1 cellular context compared by ENCODE assay signal in genomic region chr11:2987881-2988280, GRCh38.
TF ChIP-seq lines count a peak whose summit lies in the region.

No MANE protein-coding gene starts in this region.

TF ChIP-seq in GM12878, 131 proteins besides CTCF, POLR2A, EP300 and RAD21:
- TF ChIP-seq MYC (IDR thresholded peaks at IDR 0.05; ENCODE audit: insufficient read depth, insufficient read length, insufficient replicate concordance, low read length, severe bottlenecking) (no peak), FOS (IDR thresholded peaks at IDR 0.05; ENCODE audit: borderline replicate concordance, extremely low read depth, insufficient read length) (no peak), NFXL1 (IDR thresholded peaks at IDR 0.05; ENCODE audit: borderline replicate concordance) (no peak), CBFB (IDR thresholded peaks at IDR 0.05; ENCODE audit: low read depth) (no peak), SIN3A (IDR thresholded peaks at IDR 0.05; ENCODE audit: low read depth, low read length) (no peak), EZH2 (IDR thresholded peaks at IDR 0.05; ENCODE audit: borderline replicate concordance, control insufficient read depth, low read depth, low read length) (no peak), CHD2 (IDR thresholded peaks at IDR 0.05; ENCODE audit: borderline replicate concordance, low read depth, low read length) (no peak), EED (IDR thresholded peaks at IDR 0.05; ENCODE audit: low read depth) (no peak), BACH1 (IDR thresholded peaks at IDR 0.05; ENCODE audit: borderline replicate concordance) (no peak), PML (IDR thresholded peaks at IDR 0.05; ENCODE audit: low read length) (no peak), ZNF207 (IDR thresholded peaks at IDR 0.05; ENCODE audit: borderline replicate concordance) (no peak), ZZZ3 (IDR thresholded peaks at IDR 0.05; ENCODE audit: control insufficient read depth, insufficient read length, low read depth) (no peak), ZNF592 (IDR thresholded peaks at IDR 0.05) (no peak), MYB (IDR thresholded peaks at IDR 0.05; ENCODE audit: borderline replicate concordance, low read depth, low read length) (no peak)
